In genomic region chr3:152589644-152590043, GRCh38 we compare ENCODE assay signal across 20 cellular contexts.
DNase-seq lines count a peak whose midpoint lies in the region; TF ChIP-seq lines count a peak whose summit lies in the region.
"Had no signal": no experiment of that assay in that cellular context is flagged by ENCODE, and none has a peak within 500 bp of the region (broad histone marks: within the 10 kb centered on the region; RNA-seq: fewer than 3 reads in every experiment).

No MANE protein-coding gene starts in this region.

- H3K9me3 ChIP-seq in SK-N-MC (ENCODE audit: low read depth, low read length): no peaks in the 10 kb centered on the region
- H3K9me3 ChIP-seq: Caco-2, SJCRH30 had no signal

- H3K4me3 Mint-ChIP-seq in nephron progenitor cell: no peak overlapping the region
- H3K4me3 Mint-ChIP-seq: B cell; CD4-positive, alpha-beta T cell; GM23338; T-helper 17 cell had no signal

- no peak for TF ChIP-seq CTCF in fibroblast of pulmonary artery (IDR thresholded peaks at IDR 0.05; ENCODE audit: low read length, missing control alignments)
- no peak for TF ChIP-seq CTCF in nephron progenitor cell (IDR thresholded peaks at IDR 0.05)

- H3K36me3 Mint-ChIP-seq in nephron progenitor cell (ENCODE audit: low read depth): no peaks in the 10 kb centered on the region

- no peaks in the 10 kb centered on the region for H3K9me3 Mint-ChIP-seq in nephron progenitor cell
- H3K9me3 Mint-ChIP-seq: CD4-positive, alpha-beta T cell; GM23338 had no signal

- peak overlapping the region; percentile 9 for H3K9ac ChIP-seq in SK-N-MC (ENCODE audit: insufficient read length)

- H3K4me3 ChIP-seq in SK-N-MC: peak overlapping the region; percentile 24
- H3K4me3 ChIP-seq in fibroblast of pulmonary artery (replicated peaks; ENCODE audit: low read depth, low read length): no peak overlapping the region
- H3K4me3 ChIP-seq: GM12878, GM23338, PC-9, SJCRH30 had no signal

- H3K27me3 Mint-ChIP-seq in nephron progenitor cell (ENCODE audit: low read depth, poor library complexity): no peaks in the 10 kb centered on the region
- H3K27me3 Mint-ChIP-seq: CD4-positive, alpha-beta T cell had no signal

- H3K4me1 Mint-ChIP-seq in nephron progenitor cell: no peaks in the 10 kb centered on the region
- H3K4me1 Mint-ChIP-seq: T-helper 17 cell had no signal

- DNase-seq in CD1c-positive myeloid dendritic cell (ENCODE audit: extremely low spot score) (peak; percentile 32), HT1080 (ENCODE audit: low read depth) (peak; percentile 32), SK-N-MC (ENCODE audit: low read depth, low spot score) (peak; percentile 24), fibroblast of pulmonary artery (ENCODE audit: low read depth) (peak; percentile 23), HPDE6-E6E7 (ENCODE audit: extremely low spot score) (no peak), nephron progenitor cell (no peak), DMS53 (lab: John Stamatoyannopoulos, UW) (no peak)
- DNase-seq: Caco-2; CD4-positive, alpha-beta T cell; DMS153; EL; NCI-H1092; NCI-H510A; NCI-H748 treated with DMSO at 0.1 percent for 48 hours; PC-9; SJCRH30; T-helper 17 cell had no signal

- H3K36me3 ChIP-seq in SK-N-MC (ENCODE audit: insufficient read depth, low read length): no peaks in the 10 kb centered on the region
- H3K36me3 ChIP-seq: SJCRH30 had no signal

- H3K27ac Mint-ChIP-seq in nephron progenitor cell: no peak overlapping the region
- H3K27ac Mint-ChIP-seq: B cell; CD4-positive, alpha-beta T cell; GM23338; T-helper 17 cell had no signal

- H3K27ac ChIP-seq in SK-N-MC: peak overlapping the region; percentile 76
- H3K27ac ChIP-seq: PC-9, SJCRH30 had no signal

Comparison
In these comparisons a context has a peak if more than half of its experiments do, and no peak if none do; other contexts are left out.
1. DNase-seq: peak in CD1c-positive myeloid dendritic cell (single experiment), HT1080 (single experiment), SK-N-MC (single experiment) and fibroblast of pulmonary artery (single experiment); none in HPDE6-E6E7 (single experiment), nephron progenitor cell (single experiment) and DMS53 (single experiment).